ENCODE assay signal across 8 cellular contexts in genomic region chr5:138337685-138338410, GRCh38. TPM values are rescaled to one million over a fixed set of nuclear protein-coding genes. Genes with fewer than 3 reads are reported as not detected.
DNase-seq lines count a peak whose midpoint lies in the region; ATAC-seq, FAIRE-seq and TF ChIP-seq lines count a peak whose summit lies in the region.

TSS of gene FAM53C (plus strand) at chr5:138338266. CDS start at chr5:138341336, 3,070 bp downstream.

- DNase-seq in AG09309 (ENCODE audit: low read depth) (peak; percentile 62), NCI-H446 (lab: John Stamatoyannopoulos, UW) (peak; percentile 94 to 95), cerebellar cortex (ENCODE audit: low spot score) (peak; percentile 92), kidney (peak; percentile 97)
- peak; percentile 96 for DNase-seq in activated CD4-positive, CD25-positive, alpha-beta regulatory T cell treated with anti-CD3 and anti-CD28 coated beads, Interleukin-2, amount 50 U/mL, for 72 hours
- DNase-seq in stimulated activated CD4-positive, alpha-beta T cell treated with anti-CD3 and anti-CD28 coated beads, Interleukin-15, amount 100 ng/mL, for 1 hour (ENCODE audit: low read depth in 1 of 2, low spot score in 1 of 2) = peak; percentile 89 to 92

- peaks cover 5 to 6% of the 10 kb centered on the region in 2 donors for H3K36me3 ChIP-seq in kidney (ENCODE audit: control insufficient read depth in 1 of 2, insufficient read depth in 2 of 2, low read length in 2 of 2)

- H3K4me3 ChIP-seq in AG09309 (ENCODE audit: control insufficient read depth, low read depth, low read length) (peak within 1 kb of the TSS; percentile 97), kidney (ENCODE audit: low read length in 2 of 2) (peak within 1 kb of the TSS; percentile 94 to 96)

- H3K9ac ChIP-seq in kidney (ENCODE audit: low read length in 2 of 2) = peak within 1 kb of the TSS; percentile 97

- no peaks in the 10 kb centered on the region for H3K9me3 ChIP-seq in kidney (ENCODE audit: control insufficient read depth in 1 of 2, low read length in 2 of 2)

- peak; percentile 85 for ATAC-seq in HG03175 (IDR thresholded peaks at IDR 0.05; ENCODE audit: unreplicated experiment)

- H3K4me1 ChIP-seq in kidney (ENCODE audit: control insufficient read depth in 1 of 2, insufficient read depth in 1 of 2, low read depth in 1 of 2, low read length in 2 of 2) = peaks cover 6 to 11% of the 10 kb centered on the region in 2 donors

- no peak for FAIRE-seq in kidney (lab: Jason Lieb, UNC)

- H3K27ac ChIP-seq in kidney (ENCODE audit: low read depth in 2 of 2, low read length in 2 of 2) = peak within 1 kb of the TSS; percentile 99

- in situ Hi-C loops in GM18951 (cut with MboI; ENCODE audit: low sequenced_read_pairs, unreplicated experiment) = no loop called here

- peak; percentile 100 for TF ChIP-seq POLR2A in GM18951 (IDR thresholded peaks at IDR 0.05; ENCODE audit: extremely low read depth, insufficient read depth, insufficient read length)

- TF ChIP-seq CTCF in AG09309 (IDR thresholded peaks at IDR 0.05; ENCODE audit: control insufficient read depth, insufficient read depth, low read depth, low read length, missing control alignments) (no peak), kidney (IDR thresholded peaks at IDR 0.05; ENCODE audit: borderline replicate concordance, extremely low read depth, insufficient read depth) (no peak)

- intact Hi-C loops in kidney (cut with DNase I) = no loop called here

RNA-seq across cellular contexts. Expression of gene FAM53C, which starts in this region (rescaled TPM):
- total RNA-seq in kidney = 18.9 TPM
- 8.1 TPM for polyA plus RNA-seq in kidney (ENCODE audit: insufficient read depth, low read depth, low replicate concordance)

Comparison
In these comparisons a context has a peak if more than half of its experiments do, and no peak if none do; other contexts are left out.
1. Peak in every context shown above with its lines: DNase-seq, ATAC-seq, H3K4me3 ChIP-seq and H3K27ac ChIP-seq.